Comparison of ENCODE assay signal across 8 cellular contexts in genomic region chr14:91873476-91874265, GRCh38. TPM values are rescaled to one million over a fixed set of nuclear protein-coding genes. Genes with fewer than 3 reads are reported as not detected.
A peak's percentile ranks its signal among the peaks of the same experiment; 100 is the strongest.
DNase-seq lines count a peak whose midpoint lies in the region; ATAC-seq, FAIRE-seq and TF ChIP-seq lines count a peak whose summit lies in the region.

No MANE protein-coding gene starts in this region.

- no peaks in the 10 kb centered on the region for H3K27me3 ChIP-seq in CD8-positive, alpha-beta memory T cell (ENCODE audit: insufficient read depth, low read length, poor library complexity, severe bottlenecking)
- no peaks in the 10 kb centered on the region for H3K27me3 ChIP-seq in HAP-1 (ENCODE audit: low read depth)
- no peaks in the 10 kb centered on the region for H3K27me3 ChIP-seq in vagina

- ATAC-seq in GM19467 (IDR thresholded peaks at IDR 0.05; ENCODE audit: unreplicated experiment), result peak; percentile 68
- ATAC-seq in HG03565 (IDR thresholded peaks at IDR 0.05; ENCODE audit: unreplicated experiment), result peak; percentile 79
- ATAC-seq in activated CD8-positive, alpha-beta memory T cell treated with anti-CD3 and anti-CD28 coated beads, Interleukin-2, amount 10 ng/mL, durations not matched to agents 7 days and 5 days, result peak; percentile 80

- peak overlapping the region; percentile 68 for H3K27ac ChIP-seq in CD8-positive, alpha-beta memory T cell (ENCODE audit: low read depth, low read length)
- H3K27ac ChIP-seq in kidney (ENCODE audit: low read depth in 2 of 2, low read length in 2 of 2) (peak overlapping the region in 1 of 2 donors; percentile 4), vagina (no peak overlapping the region)

- DNase-seq in CD8-positive, alpha-beta memory T cell, result peak; percentile 64 to 91 (median 89)
- DNase-seq in activated CD8-positive, alpha-beta memory T cell treated with anti-CD3 and anti-CD28 coated beads, Interleukin-2, amount 10 ng/mL, durations not matched to agents 7 days and 5 days, result peak; percentile 94
- DNase-seq in kidney, result peak; percentile 83
- no peak for DNase-seq in HAP-1 (ENCODE audit: low spot score in 2 of 2)
- DNase-seq in putamen (ENCODE audit: low spot score), result no peak
- no peak for DNase-seq in vagina (ENCODE audit: extremely low spot score in 2 of 2)

- peaks cover 0 to 2% of the 10 kb centered on the region in 2 donors for H3K27me3 Mint-ChIP-seq in CD8-positive, alpha-beta memory T cell
- no peaks in the 10 kb centered on the region for H3K27me3 Mint-ChIP-seq in activated CD8-positive, alpha-beta memory T cell treated with anti-CD3 and anti-CD28 coated beads, Interleukin-2, amount 10 ng/mL, durations not matched to agents 7 days and 5 days

- FAIRE-seq in kidney (lab: Jason Lieb, UNC), result no peak

- peak overlapping the region; percentile 85 for H3K4me3 ChIP-seq in CD8-positive, alpha-beta memory T cell (ENCODE audit: low read length)
- H3K4me3 ChIP-seq in kidney (ENCODE audit: low read length in 2 of 2), result no peak overlapping the region
- H3K4me3 ChIP-seq in HAP-1, result no peak overlapping the region
- no peak overlapping the region for H3K4me3 ChIP-seq in vagina

- H3K9me3 Mint-ChIP-seq in CD8-positive, alpha-beta memory T cell, result no peaks in the 10 kb centered on the region
- H3K9me3 Mint-ChIP-seq in activated CD8-positive, alpha-beta memory T cell treated with anti-CD3 and anti-CD28 coated beads, Interleukin-2, amount 10 ng/mL, durations not matched to agents 7 days and 5 days (ENCODE audit: low read depth), result no peaks in the 10 kb centered on the region

- POLR2A ChIA-PET in CD8-positive, alpha-beta memory T cell (lab: Charles Lee), result interaction anchor here (0.6 to 3.3 kb wide), 8 partner anchors 9 to 38 kb away, joined by 3 to 22 read pairs (median 3); no protein-coding TSS in a partner anchor

- peaks cover 0 to 2% (median 1%) of the 10 kb centered on the region in 3 donors for H3K36me3 Mint-ChIP-seq in CD8-positive, alpha-beta memory T cell
- H3K36me3 Mint-ChIP-seq in activated CD8-positive, alpha-beta memory T cell treated with anti-CD3 and anti-CD28 coated beads, Interleukin-2, amount 10 ng/mL, durations not matched to agents 7 days and 5 days, result peaks cover 2% of the 10 kb centered on the region

- intact Hi-C loops in kidney (cut with DNase I) (no loop called here), vagina (cut with DNase I) (no loop called here)

- TF ChIP-seq CTCF in kidney (IDR thresholded peaks at IDR 0.05; ENCODE audit: borderline replicate concordance, extremely low read depth, insufficient read depth), result no peak
- no peak for TF ChIP-seq CTCF in vagina (IDR thresholded peaks at IDR 0.05)

- no peak for TF ChIP-seq POLR2A in vagina (IDR thresholded peaks at IDR 0.05)

- no peaks in the 10 kb centered on the region for H3K9me3 ChIP-seq in CD8-positive, alpha-beta memory T cell (ENCODE audit: low read length)
- no peaks in the 10 kb centered on the region for H3K9me3 ChIP-seq in kidney (ENCODE audit: control insufficient read depth in 1 of 2, low read length in 2 of 2)
- no peaks in the 10 kb centered on the region for H3K9me3 ChIP-seq in HAP-1
- H3K9me3 ChIP-seq in vagina, result no peaks in the 10 kb centered on the region

- H3K36me3 ChIP-seq in CD8-positive, alpha-beta memory T cell (ENCODE audit: insufficient read depth, low read length), result no peaks in the 10 kb centered on the region
- peaks cover 2 to 10% of the 10 kb centered on the region in 2 donors for H3K36me3 ChIP-seq in kidney (ENCODE audit: control insufficient read depth in 1 of 2, insufficient read depth in 2 of 2, low read length in 2 of 2)
- H3K36me3 ChIP-seq in HAP-1 (replicated peaks), result no peaks in the 10 kb centered on the region
- H3K36me3 ChIP-seq in vagina, result peaks cover 0 to 10% of the 10 kb centered on the region in 2 donors

- peak overlapping the region; percentile 80 to 100 (median 98) for H3K27ac Mint-ChIP-seq in CD8-positive, alpha-beta memory T cell
- H3K27ac Mint-ChIP-seq in activated CD8-positive, alpha-beta memory T cell treated with anti-CD3 and anti-CD28 coated beads, Interleukin-2, amount 10 ng/mL, durations not matched to agents 7 days and 5 days, result peak overlapping the region; percentile 87

- peaks cover 90% of the 10 kb centered on the region for H3K4me1 ChIP-seq in CD8-positive, alpha-beta memory T cell (ENCODE audit: insufficient read depth, low read length)
- H3K4me1 ChIP-seq in kidney (ENCODE audit: control insufficient read depth in 1 of 2, insufficient read depth in 1 of 2, low read depth in 1 of 2, low read length in 2 of 2), result peaks cover 0 to 5% of the 10 kb centered on the region in 2 donors
- H3K4me1 ChIP-seq in HAP-1, result peaks cover 5% of the 10 kb centered on the region
- peaks cover 15% of the 10 kb centered on the region for H3K4me1 ChIP-seq in vagina

- peak overlapping the region; percentile 69 to 91 (median 80) for H3K4me3 Mint-ChIP-seq in CD8-positive, alpha-beta memory T cell
- peak overlapping the region; percentile 67 for H3K4me3 Mint-ChIP-seq in activated CD8-positive, alpha-beta memory T cell treated with anti-CD3 and anti-CD28 coated beads, Interleukin-2, amount 10 ng/mL, durations not matched to agents 7 days and 5 days

- H3K9ac ChIP-seq in kidney (ENCODE audit: low read length in 2 of 2), result no peak overlapping the region

- H3K4me1 Mint-ChIP-seq in CD8-positive, alpha-beta memory T cell, result peaks cover 88 to 100% (median 100%) of the 10 kb centered on the region in 3 donors
- peaks cover 70% of the 10 kb centered on the region for H3K4me1 Mint-ChIP-seq in activated CD8-positive, alpha-beta memory T cell treated with anti-CD3 and anti-CD28 coated beads, Interleukin-2, amount 10 ng/mL, durations not matched to agents 7 days and 5 days

- CTCF ChIA-PET in CD8-positive, alpha-beta memory T cell (lab: Charles Lee), result interaction anchor here (1.3 to 2.4 kb wide), 5 partner anchors 12 to 72 kb away, joined by 4 to 11 read pairs (median 9); no protein-coding TSS in a partner anchor
- CTCF ChIA-PET in activated CD8-positive, alpha-beta memory T cell treated with anti-CD3 and anti-CD28 coated beads, Interleukin-2, amount 10 ng/mL, durations not matched to agents 7 days and 5 days (lab: Charles Lee), result interaction anchor here (0.8 to 2.8 kb wide), 7 partner anchors 8 to 19 kb away, joined by 3 to 12 read pairs (median 3); no protein-coding TSS in a partner anchor

- in situ Hi-C loops in HAP-1 (cut with MboI; ENCODE audit: low sequenced_read_pairs), result no loop called here

RNA-seq across cellular contexts. Expression of gene TC2N, which starts 6.3 kb away (rescaled TPM):
- total RNA-seq in CD8-positive, alpha-beta memory T cell, result 10 to 100 TPM; 43.1 to 45.2 TPM
- polyA plus RNA-seq in CD8-positive, alpha-beta memory T cell, result 228 TPM
- 10 to 100 TPM; 46.3 to 86.0 TPM for total RNA-seq in activated CD8-positive, alpha-beta memory T cell treated with anti-CD3 and anti-CD28 coated beads, Interleukin-2, amount 10 ng/mL, durations not matched to agents 7 days and 5 days
- total RNA-seq in kidney (39.7 TPM), vagina (50.3 TPM)
- polyA plus RNA-seq in kidney (ENCODE audit: insufficient read depth, low read depth, low replicate concordance), result 5.8 TPM

Comparison
In these comparisons a context has a peak if more than half of its experiments do, and no peak if none do; other contexts are left out.
1. DNase-seq: peak in CD8-positive, alpha-beta memory T cell (5 of 5), activated CD8-positive, alpha-beta memory T cell treated with anti-CD3 and anti-CD28 coated beads, Interleukin-2, amount 10 ng/mL, durations not matched to agents 7 days and 5 days (single experiment) and kidney (single experiment); none in HAP-1 (0 of 2), putamen (single experiment) and vagina (0 of 2).
2. Peak in every context shown above with its lines, with median percentiles within 50 percentile points of each other: ATAC-seq.